Comparison of ENCODE assay signal across 28 cellular contexts in genomic region chr9:72800326-72800994, GRCh38.
"Had no signal": no experiment of that assay in that cellular context is flagged by ENCODE, and none has a peak within 500 bp of the region (broad histone marks: within the 10 kb centered on the region; RNA-seq: fewer than 3 reads in every experiment).

No MANE protein-coding gene starts in this region.

- H2AFZ ChIP-seq: parathyroid adenoma had no signal

- H3K27me3 Mint-ChIP-seq: progenitor cell of endocrine pancreas had no signal

- H3K4me1 ChIP-seq: heart right ventricle, lower lobe of right lung, parathyroid adenoma, right atrium auricular region, sigmoid colon, spleen, testis, tibial artery, upper lobe of right lung, uterus had no signal

- H3K27ac Mint-ChIP-seq: naive B cell; natural killer cell treated with Interleukin-12 subunit alpha and Interleukin-12 subunit beta and Interleukin-15 and Interleukin-18, amount 100 ng/mL, for 72 hours; progenitor cell of endocrine pancreas; stimulated activated memory B cell treated with anti-CD40 and anti-IgM and Interleukin-4, amounts not matched to agents 10 μg/mL and 1 μg/mL and 100 μg/mL, for 72 hours had no signal

- FAIRE-seq: colon, islet of Langerhans had no signal

- ATAC-seq: esophagus mucosa; heart right ventricle; left ventricle myocardium superior; lower lobe of right lung; mucosa of descending colon; natural killer cell treated with Interleukin-12 subunit alpha and Interleukin-12 subunit beta and Interleukin-15 and Interleukin-18, amount 100 ng/mL, for 72 hours; stimulated activated memory B cell treated with anti-CD40 and anti-IgM and Interleukin-4, amounts not matched to agents 10 μg/mL and 1 μg/mL and 100 μg/mL, for 72 hours; stimulated activated naive CD8-positive, alpha-beta T cell treated with anti-CD3 and anti-CD28 coated beads, Interleukin-15, Interleukin-2, amounts not matched to agents 100 U/mL and 50 U/mL, for 24 hours; upper lobe of right lung had no signal

- H3K4me3 ChIP-seq: dorsolateral prefrontal cortex, heart right ventricle, lower lobe of right lung, mucosa of descending colon, right atrium auricular region, sigmoid colon, spleen, testis, tibial artery, upper lobe of right lung, uterus had no signal

- H3K9me3 ChIP-seq: testis, tibial artery, uterus had no signal

- H3K79me2 ChIP-seq: parathyroid adenoma had no signal

- H3K4me3 Mint-ChIP-seq: naive B cell; natural killer cell treated with Interleukin-12 subunit alpha and Interleukin-12 subunit beta and Interleukin-15 and Interleukin-18, amount 100 ng/mL, for 72 hours; neural crest cell; stimulated activated memory B cell treated with anti-CD40 and anti-IgM and Interleukin-4, amounts not matched to agents 10 μg/mL and 1 μg/mL and 100 μg/mL, for 72 hours had no signal

- H3K36me3 ChIP-seq: heart right ventricle, lower lobe of right lung, right atrium auricular region, sigmoid colon, spleen, tibial artery, upper lobe of right lung, uterus had no signal

- H3K36me3 Mint-ChIP-seq: natural killer cell treated with Interleukin-12 subunit alpha and Interleukin-12 subunit beta and Interleukin-15 and Interleukin-18, amount 100 ng/mL, for 72 hours had no signal

- H3K4me1 Mint-ChIP-seq: naive B cell; neural crest cell; stimulated activated memory B cell treated with anti-CD40 and anti-IgM and Interleukin-4, amounts not matched to agents 10 μg/mL and 1 μg/mL and 100 μg/mL, for 72 hours had no signal

- H3K27ac ChIP-seq: dorsolateral prefrontal cortex, heart right ventricle, lower lobe of right lung, parathyroid adenoma, right atrium auricular region, sigmoid colon, spleen, testis, tibial artery, upper lobe of right lung, uterus had no signal

- H3K9ac ChIP-seq: parathyroid adenoma had no signal

- H3K27me3 ChIP-seq: dorsolateral prefrontal cortex, heart right ventricle, right atrium auricular region, sigmoid colon, spleen, testis, tibial artery, upper lobe of right lung, uterus had no signal

- DNase-seq: dorsolateral prefrontal cortex; effector CD4-positive, alpha-beta T cell; foreskin melanocyte; glutamatergic neuron; heart right ventricle; hippocampal formation; left ventricle myocardium superior; lower lobe of right lung; mucosa of descending colon; naive B cell; sigmoid colon; spleen; stimulated activated CD4-positive, alpha-beta T cell treated with anti-CD3 and anti-CD28 coated beads, Interleukin-4, amount 100 ng/mL, for 4 hours; stimulated activated naive CD8-positive, alpha-beta T cell treated with anti-CD3 and anti-CD28 coated beads, Interleukin-15, Interleukin-2, amounts not matched to agents 100 U/mL and 50 U/mL, for 24 hours; substantia nigra; testis; tibial artery; upper lobe of right lung; uterus had no signal
